ENCODE assay signal across 10 cellular contexts in the genomic region with DNA sequence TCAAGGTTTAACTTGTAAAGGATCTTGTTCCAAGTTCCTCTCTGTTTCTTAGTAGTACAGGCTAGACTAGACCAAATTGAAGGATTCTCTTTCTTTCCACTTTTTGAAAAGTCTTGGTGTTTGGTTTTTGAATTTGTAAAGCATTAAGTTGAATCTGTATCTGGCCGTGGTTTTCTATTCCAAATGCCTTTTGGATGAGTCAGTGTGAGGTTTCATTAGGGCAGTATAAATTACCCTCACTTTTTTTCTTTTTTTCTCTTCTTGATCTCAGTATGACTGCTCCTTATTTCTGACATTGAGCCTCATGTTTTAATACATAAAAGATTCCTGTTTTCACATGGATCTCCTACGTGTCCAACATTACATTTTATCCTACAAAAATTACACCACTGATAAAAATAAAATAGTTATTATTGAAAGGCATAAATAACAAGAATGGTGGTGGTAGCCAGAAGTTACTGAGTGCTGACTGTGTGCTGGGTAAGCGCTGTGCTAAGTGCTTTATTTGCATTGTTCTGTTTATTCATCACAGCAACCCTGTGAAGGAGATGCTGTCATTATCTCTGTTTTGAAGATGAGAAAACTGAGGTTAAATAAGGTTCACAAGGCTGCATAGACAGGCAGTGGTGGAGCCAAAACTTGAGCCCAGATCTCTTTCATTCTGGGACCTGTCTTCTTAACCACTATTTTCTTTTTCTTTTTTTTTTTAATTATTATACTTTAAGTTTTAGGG. TPM values are rescaled to one million over a fixed set of nuclear protein-coding genes. Genes with fewer than 3 reads are reported as not detected.
DNase-seq lines count a peak whose midpoint lies in the region; ATAC-seq, FAIRE-seq and TF ChIP-seq lines count a peak whose summit lies in the region.
"Had no signal": no experiment of that assay in that cellular context is flagged by ENCODE, and none has a peak within 500 bp of the region (broad histone marks: within the 10 kb centered on the region; RNA-seq: fewer than 3 reads in every experiment).

No MANE protein-coding gene starts in this region.

- H3K27me3 ChIP-seq in mammary epithelial cell (ENCODE audit: insufficient read depth, low read length), result no peaks in the 10 kb centered on the region
- no peaks in the 10 kb centered on the region for H3K27me3 ChIP-seq in ovary

- intact Hi-C loops in Right ventricle myocardium superior (cut with DNase I) (loop anchor here (10.0 kb wide), 1 partner anchor 53 kb away; the partner anchor contains the start of gene MITF), Right ventricle myocardium inferior (cut with DNase I) (loop anchor here (2.0 kb wide), 1 partner anchor 49 kb away; the partner anchor contains the start of gene MITF), mammary epithelial cell (cut with micrococcal nuclease) (loop anchor here (1.0 kb wide), 1 partner anchor 48 kb away; the partner anchor contains the start of gene MITF), kidney (cut with DNase I) (no loop called here), ovary (cut with DNase I) (loop anchor here in 1 of 4 donors (5.0 kb wide), 1 partner anchor 45 kb away; no protein-coding TSS in a partner anchor)

- BruUV-seq in mammary epithelial cell (replicated peaks; lab: Mats Ljungman, UMichigan), result no TSS peak

- peak overlapping the region; percentile 33 for H3K27ac ChIP-seq in mammary epithelial cell (ENCODE audit: insufficient read depth, low read depth, low read length)
- H3K27ac ChIP-seq in kidney (ENCODE audit: low read depth in 2 of 2, low read length in 2 of 2), result peak overlapping the region; percentile 16 to 63
- peak overlapping the region in 1 of 2 donors; percentile 50 for H3K27ac ChIP-seq in ovary
- H3K27ac ChIP-seq: WERI-Rb-1 had no signal

- H3K36me3 ChIP-seq in mammary epithelial cell (ENCODE audit: insufficient read depth, low read length) (no peaks in the 10 kb centered on the region), kidney (ENCODE audit: control insufficient read depth in 1 of 2, insufficient read depth in 2 of 2, low read length in 2 of 2) (no peaks in the 10 kb centered on the region), ovary (no peaks in the 10 kb centered on the region)
- H3K36me3 ChIP-seq: WERI-Rb-1 had no signal

- DNase-seq in Right ventricle myocardium superior (no peak), Right ventricle myocardium inferior (ENCODE audit: missing footprints) (no peak), mammary epithelial cell (peak; percentile 66), kidney (no peak), amniotic stem cell (lab: John Stamatoyannopoulos, UW) (no peak), ovary (no peak), 8988T (no peak)
- DNase-seq: NCI-H524, WERI-Rb-1 had no signal

- H3K4me3 ChIP-seq in mammary epithelial cell (replicated peaks in 1 of 3; ENCODE audit: insufficient read depth in 1 of 3, low read depth in 2 of 3, low read length in 3 of 3), result no peak overlapping the region
- peak overlapping the region in 1 of 2 donors; percentile 33 for H3K4me3 ChIP-seq in kidney (ENCODE audit: low read length in 2 of 2)
- H3K4me3 ChIP-seq in ovary, result no peak overlapping the region

- CTCF ChIA-PET in mammary epithelial cell (lab: Charles Lee; ENCODE audit: low non-redundant PET), result no interaction called here

- H3K4me2 ChIP-seq in mammary epithelial cell (ENCODE audit: insufficient read depth, low read depth, low read length), result peak overlapping the region; percentile 64

- TF ChIP-seq CTCF in mammary epithelial cell (conservative IDR thresholded peaks at IDR 0.05 in 1 of 2, IDR thresholded peaks at IDR 0.05 in 1 of 2; ENCODE audit: extremely low read depth in 1 of 2, insufficient read depth in 1 of 2, low read depth in 1 of 2, low read length in 2 of 2), result no peak
- no peak for TF ChIP-seq CTCF in kidney (IDR thresholded peaks at IDR 0.05; ENCODE audit: borderline replicate concordance, extremely low read depth, insufficient read depth)
- no peak for TF ChIP-seq CTCF in ovary (IDR thresholded peaks at IDR 0.05)

- peak overlapping the region; percentile 28 for H2AFZ ChIP-seq in mammary epithelial cell (ENCODE audit: low read depth, low read length)

- TF ChIP-seq EP300 in ovary (IDR thresholded peaks at IDR 0.05), result no peak

- no peak for TF ChIP-seq POLR2A in ovary (IDR thresholded peaks at IDR 0.05)

- peak; percentile 12 for ATAC-seq in Right ventricle myocardium superior (ENCODE audit: poor library complexity)
- no peak for ATAC-seq in Right ventricle myocardium inferior
- ATAC-seq in HG02623 (IDR thresholded peaks at IDR 0.05; ENCODE audit: unreplicated experiment), result no peak

- H3K9ac ChIP-seq in mammary epithelial cell (ENCODE audit: insufficient read depth, low read length) (no peak overlapping the region), kidney (ENCODE audit: low read length in 2 of 2) (no peak overlapping the region)

- no peaks in the 10 kb centered on the region for H3K79me2 ChIP-seq in mammary epithelial cell (ENCODE audit: insufficient read depth, low read length)

- H3K4me1 ChIP-seq in mammary epithelial cell (ENCODE audit: insufficient read depth, low read length) (peaks cover 23% of the 10 kb centered on the region), kidney (ENCODE audit: control insufficient read depth in 1 of 2, insufficient read depth in 1 of 2, low read depth in 1 of 2, low read length in 2 of 2) (peaks cover 25 to 42% of the 10 kb centered on the region in 2 donors), ovary (ENCODE audit: insufficient read depth) (peaks cover 19% of the 10 kb centered on the region)

- in situ Hi-C loops in mammary epithelial cell (cut with MboI; ENCODE audit: low sequenced_read_pairs in 2 of 2), result no loop called here

- H4K20me1 ChIP-seq in mammary epithelial cell (ENCODE audit: insufficient read depth, low read length), result no peaks in the 10 kb centered on the region

- dilution Hi-C loops in mammary epithelial cell (cut with HindIII; ENCODE audit: low sequenced_read_pairs), result no loop called here

- FAIRE-seq in kidney (lab: Jason Lieb, UNC), result peak; percentile 70

- H3K9me3 ChIP-seq in mammary epithelial cell (replicated peaks; ENCODE audit: insufficient read depth, low read length), result no peaks in the 10 kb centered on the region
- H3K9me3 ChIP-seq in kidney (ENCODE audit: control insufficient read depth in 1 of 2, low read length in 2 of 2), result no peaks in the 10 kb centered on the region
- H3K9me3 ChIP-seq in ovary, result no peaks in the 10 kb centered on the region

- WGBS in mammary epithelial cell (ENCODE audit: low coverage, missing lambda C conversion rate), result 40% methylated on average over 3 of the region's 3 CpGs
- WGBS in ovary, 3 donors, result 17 to 20% (median 18%) methylated on average over 3 of the region's 3 CpGs

RNA-seq across cellular contexts. Expression of gene MITF, which starts 48.3 kb away (rescaled TPM):
- 65.5 TPM for total RNA-seq in Right ventricle myocardium superior
- 71.0 TPM for total RNA-seq in Right ventricle myocardium inferior
- total RNA-seq in mammary epithelial cell, result 1 to 10 TPM; 5.7 to 8.3 TPM
- 1.7 TPM for polyA plus RNA-seq in mammary epithelial cell
- 0.88 TPM for polyA minus RNA-seq in mammary epithelial cell
- 52.6 TPM for total RNA-seq in kidney
- polyA plus RNA-seq in kidney (ENCODE audit: insufficient read depth, low read depth, low replicate concordance), result 14.1 TPM
- 10 to 100 TPM; 19.7 to 38.0 (median 24.9) TPM for total RNA-seq in ovary
- polyA plus RNA-seq in ovary, result 10 to 100 TPM; 13.6 to 37.1 TPM
